In the genomic region with DNA sequence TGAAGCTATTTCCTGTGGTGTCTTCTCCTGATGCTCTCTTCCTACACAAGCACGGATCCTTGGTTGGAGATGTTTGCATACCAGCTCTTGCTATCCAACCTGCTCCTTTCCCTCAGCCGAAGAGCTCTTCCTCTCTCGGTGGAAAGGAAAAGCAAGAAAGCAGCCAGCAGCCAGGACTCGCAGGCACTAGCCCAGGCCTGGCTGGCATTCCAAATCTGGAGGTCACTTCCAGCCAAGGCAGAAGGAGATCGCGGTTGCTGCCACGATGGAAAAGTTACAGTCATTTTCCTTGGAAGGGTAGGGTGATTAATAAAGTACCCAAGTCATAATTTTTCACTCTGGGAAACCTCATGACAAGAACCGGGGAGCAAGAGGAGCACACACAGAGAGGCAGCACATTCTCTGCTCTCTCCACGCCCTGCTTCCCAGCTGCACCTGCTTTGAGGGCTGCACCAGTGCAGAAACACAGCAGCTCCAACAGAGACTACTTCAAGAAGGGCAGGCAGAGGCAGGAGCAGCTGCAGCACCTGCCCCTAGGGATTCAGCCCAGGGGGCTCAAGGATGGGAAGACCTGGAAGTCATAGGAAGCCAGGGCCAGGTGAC, we compare ENCODE assay signal across 18 cellular contexts.
"Had no signal": no experiment of that assay in that cellular context is flagged by ENCODE, and none has a peak within 500 bp of the region (broad histone marks: within the 10 kb centered on the region; RNA-seq: fewer than 3 reads in every experiment).

No MANE protein-coding gene starts in this region.

- ATAC-seq: activated CD4-positive, CD25-positive, alpha-beta regulatory T cell treated with anti-CD3 and anti-CD28 coated beads, Interleukin-2, amount 50 U/mL, for 24 hours; activated CD8-positive, alpha-beta T cell treated with anti-CD3 and anti-CD28 coated beads, Interleukin-2, amount 10 ng/mL, durations not matched to agents 7 days and 5 days; left lung had no signal

- H3K9me3 ChIP-seq: left lung, right atrium auricular region, suprapubic skin had no signal

- DNase-seq: activated CD4-positive, alpha-beta T cell treated with anti-CD3 and anti-CD28 coated beads, Interleukin-2, amount 10 ng/mL, durations not matched to agents 7 days and 5 days; activated CD8-positive, alpha-beta T cell treated with anti-CD3 and anti-CD28 coated beads, Interleukin-2, amount 10 ng/mL, durations not matched to agents 7 days and 5 days; activated naive CD4-positive, alpha-beta T cell treated with Interleukin-2 at 50 U/mL for 16 hours; activated T-cell treated with anti-CD3 and anti-CD28 coated beads, Interleukin-2, amount 50 U/mL, for 24 hours; aorta; cortex of kidney; erythroblast; foreskin melanocyte; kidney; left lung; midbrain; occipital lobe; trophoblast cell had no signal

- H3K4me1 ChIP-seq: left lung, right atrium auricular region, suprapubic skin had no signal

- H3K27me3 ChIP-seq: left lung, right atrium auricular region had no signal

- H3K36me3 ChIP-seq: left lung, right atrium auricular region, suprapubic skin had no signal

- H3K27ac ChIP-seq: left lung, right atrium auricular region, skin epidermis, suprapubic skin had no signal

- H3K4me3 ChIP-seq: left lung, right atrium auricular region, skin epidermis, suprapubic skin had no signal

- FAIRE-seq: endometrium, kidney had no signal
